Comparison of ENCODE assay signal across 23 cellular contexts in genomic region chr11:22809893-22810292, GRCh38. TPM values are rescaled to one million over a fixed set of nuclear protein-coding genes. Genes with fewer than 3 reads are reported as not detected.
DNase-seq lines count a peak whose midpoint lies in the region; ATAC-seq, FAIRE-seq and TF ChIP-seq lines count a peak whose summit lies in the region.
"Had no signal": no experiment of that assay in that cellular context is flagged by ENCODE, and none has a peak within 500 bp of the region (broad histone marks: within the 10 kb centered on the region; RNA-seq: fewer than 3 reads in every experiment).

No MANE protein-coding gene starts in this region.

- POLR2A ChIA-PET in K562 (lab: Yijun Ruan, JAX) = no interaction called here

- H3K4me2 ChIP-seq in BLaER1 (no peak overlapping the region), K562 (ENCODE audit: insufficient read depth, low read length) (no peak overlapping the region)
- H3K4me2 ChIP-seq: BLaER1 treated with 17β-estradiol and CSF1 and Interleukin-3, amounts not matched to agents 10 nM and 100 nM had no signal

- DNase-seq in GM12892 (ENCODE audit: insufficient read length) = no peak
- no peak for DNase-seq in K562 (ENCODE audit: extremely low read depth in 1 of 4, low spot score in 3 of 4)
- no peak for DNase-seq in Right ventricle myocardium inferior (ENCODE audit: missing footprints)
- DNase-seq in activated T-cell treated with anti-CD3 and anti-CD28 coated beads, Interleukin-2, amount 50 U/mL, for 24 hours = no peak
- DNase-seq: 8988T; ACHN; BE2C; Caco-2; Calu3; CD4-positive, alpha-beta T cell; CD8-positive, alpha-beta T cell; DMS79 treated with DMSO at 0.1 percent for 48 hours; GF-D8 had no signal

- H3K27me3 Mint-ChIP-seq in activated T-cell treated with anti-CD3 and anti-CD28 coated beads, Interleukin-2, amount 50 U/mL, for 24 hours = peaks cover 4% of the 10 kb centered on the region
- H3K27me3 Mint-ChIP-seq: CD4-positive, alpha-beta T cell had no signal

- H3K9ac ChIP-seq in BLaER1 = no peak overlapping the region
- no peak overlapping the region for H3K9ac ChIP-seq in K562 (ENCODE audit: insufficient read depth in 1 of 2, low read depth in 2 of 2, low read length in 2 of 2)
- H3K9ac ChIP-seq: BLaER1 treated with 17β-estradiol and CSF1 and Interleukin-3, amounts not matched to agents 10 nM and 100 nM had no signal

- H3K36me3 Mint-ChIP-seq in activated T-cell treated with anti-CD3 and anti-CD28 coated beads, Interleukin-2, amount 50 U/mL, for 24 hours (ENCODE audit: low read depth) = peaks cover 6% of the 10 kb centered on the region
- H3K36me3 Mint-ChIP-seq: CD8-positive, alpha-beta T cell had no signal

- in situ Hi-C loops in K562 (cut with MboI) = no loop called here

- no TSS peak for BruUV-seq in K562 (replicated peaks; lab: Mats Ljungman, UMichigan)

- H3K27ac ChIP-seq in BLaER1 (0 out of 2 replicates have a peak overlapping the region, but pooled peaks have one; percentile 23), K562 (ENCODE audit: extremely low read depth, low read depth, low read length) (no peak overlapping the region)
- H3K27ac ChIP-seq: C4-2B had no signal

- no peaks in the 10 kb centered on the region for H3K4me1 Mint-ChIP-seq in activated T-cell treated with anti-CD3 and anti-CD28 coated beads, Interleukin-2, amount 50 U/mL, for 24 hours (ENCODE audit: low read depth)

- no peak for TF ChIP-seq EP300 in K562 (IDR thresholded peaks at IDR 0.05; ENCODE audit: low read length)

- no peaks in the 10 kb centered on the region for H3K9me1 ChIP-seq in K562 (ENCODE audit: control insufficient read depth, insufficient read depth, low read length)

- intact Hi-C loops in K562 (cut with micrococcal nuclease) (no loop called here), Right ventricle myocardium inferior (cut with DNase I) (no loop called here)

- no peak overlapping the region for H3K4me3 Mint-ChIP-seq in activated T-cell treated with anti-CD3 and anti-CD28 coated beads, Interleukin-2, amount 50 U/mL, for 24 hours
- H3K4me3 Mint-ChIP-seq: CD4-positive, alpha-beta T cell; CD8-positive, alpha-beta T cell had no signal

- no peaks in the 10 kb centered on the region for H4K20me1 ChIP-seq in BLaER1
- no peaks in the 10 kb centered on the region for H4K20me1 ChIP-seq in K562 (replicated peaks; ENCODE audit: control insufficient read depth, insufficient read depth, low read length)
- H4K20me1 ChIP-seq: BLaER1 treated with 17β-estradiol and CSF1 and Interleukin-3, amounts not matched to agents 10 nM and 100 nM had no signal

- no peaks in the 10 kb centered on the region for H3K79me2 ChIP-seq in K562 (ENCODE audit: control insufficient read depth, insufficient read depth, low read length)

- no peak overlapping the region for H3K27ac Mint-ChIP-seq in activated T-cell treated with anti-CD3 and anti-CD28 coated beads, Interleukin-2, amount 50 U/mL, for 24 hours
- H3K27ac Mint-ChIP-seq: CD4-positive, alpha-beta T cell; CD8-positive, alpha-beta T cell had no signal

- TF ChIP-seq POLR2A in GM12892 (IDR thresholded peaks at IDR 0.05; ENCODE audit: low read depth, low read length) (no peak), K562 (conservative IDR thresholded peaks at IDR 0.05) (no peak)

- H3K9me3 Mint-ChIP-seq in activated T-cell treated with anti-CD3 and anti-CD28 coated beads, Interleukin-2, amount 50 U/mL, for 24 hours = peaks cover 8% of the 10 kb centered on the region

- WGBS in K562 (ENCODE audit: insufficient coverage, low coverage, missing lambda C conversion rate) = 33% methylated on average over 3 of the region's 3 CpGs

- CTCF ChIA-PET in K562 (lab: Yijun Ruan, JAX; ENCODE audit: low intra/inter-chr PET ratio) = interaction anchor here (0.5 kb wide), 1 partner anchor 195 kb away, joined by 3 read pairs; no protein-coding TSS in a partner anchor

- H3K36me3 ChIP-seq in BLaER1 = 0 out of 2 replicates have a peak, but pooled peaks cover 5% of the 10 kb centered on the region
- no peaks in the 10 kb centered on the region for H3K36me3 ChIP-seq in K562 (ENCODE audit: control insufficient read depth, insufficient read depth, low read length)
- H3K36me3 ChIP-seq: BE2C had no signal

- no peaks in the 10 kb centered on the region for H3K27me3 ChIP-seq in BLaER1
- H3K27me3 ChIP-seq in K562 (ENCODE audit: control insufficient read depth in 2 of 2, insufficient read depth in 2 of 2, low read length in 2 of 2) = no peaks in the 10 kb centered on the region
- H3K27me3 ChIP-seq: BE2C; BLaER1 treated with 17β-estradiol and CSF1 and Interleukin-3, amounts not matched to agents 10 nM and 100 nM had no signal

- TF ChIP-seq CTCF in K562 (IDR thresholded peaks at IDR 0.05 in 2 of 3, conservative IDR thresholded peaks at IDR 0.05 in 1 of 3; ENCODE audit: insufficient read depth in 2 of 3, low read depth in 1 of 3, low read length in 3 of 3) = no peak

- ATAC-seq in K562 (no peak), Right ventricle myocardium inferior (no peak)
- ATAC-seq: CD8-positive, alpha-beta T cell had no signal

- H3K4me3 ChIP-seq in BLaER1 = no peak overlapping the region
- H3K4me3 ChIP-seq in K562 = no peak overlapping the region

- no peak for TF ChIP-seq RAD21 in K562 (CRISPR knock-in tag; conservative IDR thresholded peaks at IDR 0.05 in 1 of 2, IDR thresholded peaks at IDR 0.05 in 1 of 2)

- H3K9me3 ChIP-seq in BLaER1 = peaks cover 29% of the 10 kb centered on the region
- H3K9me3 ChIP-seq in K562 (replicated peaks; ENCODE audit: control insufficient read depth, insufficient read depth, low read depth, low read length) = no peaks in the 10 kb centered on the region
- H3K9me3 ChIP-seq: BE2C, Caco-2 had no signal

- H3K4me1 ChIP-seq in BLaER1 (peaks cover 28% of the 10 kb centered on the region), K562 (replicated peaks in 1 of 2; ENCODE audit: control insufficient read depth in 2 of 2, insufficient read depth in 2 of 2, low read length in 2 of 2) (no peaks in the 10 kb centered on the region)
- H3K4me1 ChIP-seq: BE2C, Caco-2 had no signal

- no peak overlapping the region for H2AFZ ChIP-seq in K562 (ENCODE audit: low read depth, low read length)

- FAIRE-seq in GM12892 (lab: Jason Lieb, UNC) (peak; percentile 21), K562 (lab: Jason Lieb, UNC) (no peak)
- FAIRE-seq: A204.1, D721Med, G401.6, GM12891, GM18507 had no signal

TF ChIP-seq in K562, 482 proteins besides CTCF, POLR2A, EP300 and RAD21:
- peak; percentile 96 for TF ChIP-seq ZNF124 (CRISPR knock-in tag; IDR thresholded peaks at IDR 0.05)
- TF ChIP-seq RBM17 (IDR thresholded peaks at IDR 0.05; ENCODE audit: borderline replicate concordance, low read depth, low read length) = no peak

RNA-seq across cellular contexts. Expression of gene SVIP, which starts 19.7 kb away (rescaled TPM):
- polyA plus RNA-seq in GM12892 (2012; ENCODE audit: missing spikeins) = 51.4 TPM
- total RNA-seq in K562 (2011; cell fraction: chromatin; rRNA removed; ENCODE audit: low replicate concordance) = 3.7 and 11.4 TPM in 2 replicates
- total RNA-seq in K562 (2011; cell fraction: nucleolus; rRNA removed) = 2.8 and 4.6 TPM in 2 replicates
- 6.9 and 15.3 TPM in 2 replicates for total RNA-seq in K562 (2011; cell fraction: nucleoplasm; rRNA removed)
- total RNA-seq in K562 (2014; rRNA removed) = 16.7 and 17.9 TPM in 2 replicates
- 51.1 and 69.5 TPM in 2 replicates for total RNA-seq in K562 (2014; rRNA removed; fragmentation: Illumina TruSeq; extraction: Trizol)
- 24.2 and 26.2 TPM in 2 replicates for total RNA-seq in K562 (2015; rRNA removed; fragmentation: Illumina TruSeq; extraction: Trizol)
- total RNA-seq in K562 (2021) = 48.0 and 58.0 TPM in 2 replicates
- 21.7 and 50.5 TPM in 2 replicates for polyA plus RNA-seq in K562 (2011; rRNA removed)
- polyA plus RNA-seq in K562 (2011; cell fraction: cytosol; rRNA removed) = 2.7 and 4.1 TPM in 2 replicates
- polyA plus RNA-seq in K562 (2011; cell fraction: nucleus; rRNA removed) = 4.0 TPM in 2 replicates
- 21.8 and 30.2 TPM in 2 replicates for polyA plus RNA-seq in K562 (2012)
- polyA plus RNA-seq in K562 (2014; fragmentation: Illumina TruSeq; extraction: Trizol) = 23.2 and 23.6 TPM in 2 replicates
- polyA plus RNA-seq in K562 (2014; fragmentation: Nextera tagmentation; extraction: Ambion mirVana) = 10 to 100 TPM; 47.5 to 62.5 TPM
- 27.7 and 35.2 TPM in 2 replicates for polyA plus RNA-seq in K562 (2014; rRNA removed)
- polyA minus RNA-seq in K562 (2011; rRNA and poly(A)+ RNA removed) = 8.2 and 11.9 TPM in 2 replicates
- polyA minus RNA-seq in K562 (2011; cell fraction: cytosol; rRNA and poly(A)+ RNA removed) = 4.0 and 4.7 TPM in 2 replicates
- 8.1 and 10.6 TPM in 2 replicates for polyA minus RNA-seq in K562 (2011; cell fraction: nucleus; rRNA and poly(A)+ RNA removed)
- 24.9 TPM for total RNA-seq in Right ventricle myocardium inferior

RNA-seq across cellular contexts. Expression of gene CCDC179, which starts 50.4 kb away (rescaled TPM):
- not detected for polyA plus RNA-seq in GM12892 (2012; ENCODE audit: missing spikeins)
- not detected in 2 replicates for total RNA-seq in K562 (2011; cell fraction: chromatin; rRNA removed; ENCODE audit: low replicate concordance)
- not detected in 2 replicates for total RNA-seq in K562 (2011; cell fraction: nucleolus; rRNA removed)
- not detected in 2 replicates for total RNA-seq in K562 (2011; cell fraction: nucleoplasm; rRNA removed)
- not detected in 2 replicates for total RNA-seq in K562 (2014; rRNA removed)
- total RNA-seq in K562 (2014; rRNA removed; fragmentation: Illumina TruSeq; extraction: Trizol) = not detected in 2 replicates
- total RNA-seq in K562 (2015; rRNA removed; fragmentation: Illumina TruSeq; extraction: Trizol) = not detected in 2 replicates
- total RNA-seq in K562 (2021) = not detected in 2 replicates
- polyA plus RNA-seq in K562 (2011; rRNA removed) = not detected in 2 replicates
- not detected in 2 replicates for polyA plus RNA-seq in K562 (2011; cell fraction: cytosol; rRNA removed)
- polyA plus RNA-seq in K562 (2011; cell fraction: nucleus; rRNA removed) = not detected in 2 replicates
- polyA plus RNA-seq in K562 (2012) = not detected in 2 replicates
- not detected in 2 replicates for polyA plus RNA-seq in K562 (2014; fragmentation: Illumina TruSeq; extraction: Trizol)
- polyA plus RNA-seq in K562 (2014; fragmentation: Nextera tagmentation; extraction: Ambion mirVana) = not detected
- polyA plus RNA-seq in K562 (2014; rRNA removed) = not detected in 2 replicates
- not detected in 2 replicates for polyA minus RNA-seq in K562 (2011; rRNA and poly(A)+ RNA removed)
- not detected in 2 replicates for polyA minus RNA-seq in K562 (2011; cell fraction: cytosol; rRNA and poly(A)+ RNA removed)
- polyA minus RNA-seq in K562 (2011; cell fraction: nucleus; rRNA and poly(A)+ RNA removed) = not detected in 2 replicates
- total RNA-seq in Right ventricle myocardium inferior = not detected
- total RNA-seq: A673; Caco-2; Calu3; CD4-positive, alpha-beta T cell; CD8-positive, alpha-beta T cell had no signal
- polyA plus RNA-seq: AG04450 had no signal
